In the genomic region with DNA sequence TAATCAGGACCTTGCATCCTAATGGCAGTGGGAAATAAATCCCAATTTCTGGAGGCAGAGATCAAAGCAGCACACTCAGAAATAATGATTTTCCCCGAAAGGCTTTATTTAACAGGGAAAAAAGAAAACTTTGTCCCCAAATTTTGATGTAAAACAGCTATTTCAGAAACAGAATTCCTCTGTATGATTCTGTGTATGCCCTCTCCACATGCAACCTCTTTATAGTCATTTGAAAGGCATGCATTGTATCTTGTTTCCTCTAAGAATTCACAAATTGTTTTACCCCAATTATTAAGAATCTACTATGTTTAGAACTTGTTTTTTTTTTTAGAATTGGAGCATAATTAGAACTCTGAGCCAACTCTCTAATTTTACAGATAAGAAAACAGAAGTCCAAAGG, we compare ENCODE assay signal across 1 cellular context.
TF ChIP-seq lines count a peak whose summit lies in the region.

No MANE protein-coding gene starts in this region.

TF ChIP-seq in H1, 55 proteins besides CTCF, POLR2A, EP300 and RAD21:
- TF ChIP-seq BRCA1 (IDR thresholded peaks at IDR 0.05; ENCODE audit: low read depth, low read length) (no peak), ASH2L (IDR thresholded peaks at IDR 0.05; ENCODE audit: low read length) (no peak), FOSL1 (IDR thresholded peaks at IDR 0.05; ENCODE audit: insufficient read depth, low read depth, low read length) (no peak), HDAC6 (IDR thresholded peaks at IDR 0.05; ENCODE audit: low read depth, low read length) (no peak), RBBP5 (IDR thresholded peaks at IDR 0.05; ENCODE audit: borderline replicate concordance, low read depth, low read length) (no peak), TCF12 (IDR thresholded peaks at IDR 0.05; ENCODE audit: low read depth, low read length) (no peak), SUZ12 (IDR thresholded peaks at IDR 0.05; ENCODE audit: low read length) (no peak)
- TF ChIP-seq, protein P1, sequence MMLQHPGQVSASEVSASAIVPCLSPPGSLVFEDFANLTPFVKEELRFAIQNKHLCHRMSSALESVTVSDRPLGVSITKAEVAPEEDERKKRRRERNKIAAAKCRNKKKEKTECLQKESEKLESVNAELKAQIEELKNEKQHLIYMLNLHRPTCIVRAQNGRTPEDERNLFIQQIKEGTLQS (IDR thresholded peaks at IDR 0.05; ENCODE audit: insufficient read depth, low read depth, low read length), result no peak
